Comparison of ENCODE assay signal across 22 cellular contexts in the genomic region with DNA sequence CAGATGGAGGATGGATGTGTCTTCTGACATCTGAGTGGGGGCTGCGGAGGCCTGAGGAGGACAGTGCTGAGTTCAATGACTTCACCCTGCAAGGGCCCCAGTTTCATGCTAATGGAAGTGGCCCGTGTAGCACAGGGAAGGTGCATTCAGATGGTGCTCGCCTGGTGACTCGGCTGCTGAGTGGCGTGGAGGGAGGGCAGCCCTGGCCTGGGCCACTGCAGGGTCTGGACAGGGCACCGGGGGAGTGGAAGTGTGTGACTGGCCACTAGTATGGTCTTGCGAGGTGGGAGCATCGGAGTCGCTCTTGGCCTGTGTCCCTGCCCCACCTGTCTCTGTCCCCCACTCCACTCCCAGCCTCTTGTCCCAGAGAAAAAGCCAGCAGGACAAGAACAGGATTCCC.
"Had no signal": no experiment of that assay in that cellular context is flagged by ENCODE, and none has a peak within 500 bp of the region (broad histone marks: within the 10 kb centered on the region; RNA-seq: fewer than 3 reads in every experiment).

No MANE protein-coding gene starts in this region.

- DNase-seq: activated CD4-positive, alpha-beta T cell treated with anti-CD3 and anti-CD28 coated beads, Interleukin-2, amount 10 ng/mL, durations not matched to agents 24 days and 14 days; activated CD4-positive, alpha-beta T cell treated with anti-CD3 and anti-CD28 coated beads, Interleukin-2, amount 50 U/mL, for 48 hours; activated CD4-positive, CD25-positive, alpha-beta regulatory T cell treated with anti-CD3 and anti-CD28 coated beads, Interleukin-2, amount 50 U/mL, for 72 hours; activated CD8-positive, alpha-beta memory T cell treated with anti-CD3 and anti-CD28 coated beads, Interleukin-2, amount 10 ng/mL, durations not matched to agents 7 days and 5 days; activated gamma-delta T cell; activated naive CD4-positive, alpha-beta T cell treated with anti-CD3 and anti-CD28 coated beads for 36 hours; activated T-cell treated with anti-CD3 and anti-CD28 coated beads, Interleukin-2, amount 50 U/mL, for 24 hours; amygdala; Karpas-422; NCI-H1105 treated with DMSO at 0.1 percent for 48 hours; NCI-H1436 treated with DMSO at 0.1 percent for 48 hours; NCI-H187; NCI-H2081; NCI-H446; SIG-M5; T-helper 17 cell; T-helper 9 cell had no signal

- H3K4me3 Mint-ChIP-seq: activated CD8-positive, alpha-beta memory T cell treated with anti-CD3 and anti-CD28 coated beads, Interleukin-2, amount 10 ng/mL, durations not matched to agents 7 days and 5 days; activated naive CD4-positive, alpha-beta T cell treated with anti-CD3 and anti-CD28 coated beads for 36 hours had no signal

- ATAC-seq: activated T-helper 17 cell treated with anti-CD3 and anti-CD28 coated beads, Interleukin-2, amount 50 U/mL, for 72 hours; K562; T-helper 17 cell; WTC11 had no signal

- H3K27ac Mint-ChIP-seq: activated CD4-positive, alpha-beta T cell treated with anti-CD3 and anti-CD28 coated beads, Interleukin-2, amount 10 ng/mL, durations not matched to agents 24 days and 14 days; activated CD8-positive, alpha-beta memory T cell treated with anti-CD3 and anti-CD28 coated beads, Interleukin-2, amount 10 ng/mL, durations not matched to agents 7 days and 5 days; activated naive CD4-positive, alpha-beta T cell treated with anti-CD3 and anti-CD28 coated beads for 36 hours; activated naive CD8-positive, alpha-beta T cell; activated T-cell treated with anti-CD3 and anti-CD28 coated beads, Interleukin-2, amount 50 U/mL, for 24 hours; activated T-helper 17 cell treated with anti-CD3 and anti-CD28 coated beads, Interleukin-2, amount 50 U/mL, for 72 hours; T-helper 17 cell; WTC11 had no signal

- H3K36me3 Mint-ChIP-seq: activated CD8-positive, alpha-beta memory T cell treated with anti-CD3 and anti-CD28 coated beads, Interleukin-2, amount 10 ng/mL, durations not matched to agents 7 days and 5 days; activated naive CD8-positive, alpha-beta T cell; brain; WTC11 had no signal

- H3K4me3 ChIP-seq: K562 had no signal

- H3K9me3 Mint-ChIP-seq: activated CD4-positive, alpha-beta T cell treated with anti-CD3 and anti-CD28 coated beads, Interleukin-2, amount 10 ng/mL, durations not matched to agents 24 days and 14 days; activated naive CD4-positive, alpha-beta T cell treated with anti-CD3 and anti-CD28 coated beads for 36 hours; activated T-cell treated with anti-CD3 and anti-CD28 coated beads, Interleukin-2, amount 50 U/mL, for 24 hours; activated T-helper 17 cell treated with anti-CD3 and anti-CD28 coated beads, Interleukin-2, amount 50 U/mL, for 72 hours; WTC11 had no signal
